In genomic region chr11:18361154-18361553, GRCh38 we compare ENCODE assay signal across 19 cellular contexts. TPM values are rescaled to one million over a fixed set of nuclear protein-coding genes. Genes with fewer than 3 reads are reported as not detected.
DNase-seq lines count a peak whose midpoint lies in the region; ATAC-seq and TF ChIP-seq lines count a peak whose summit lies in the region.
"Had no signal": no experiment of that assay in that cellular context is flagged by ENCODE, and none has a peak within 500 bp of the region (broad histone marks: within the 10 kb centered on the region; RNA-seq: fewer than 3 reads in every experiment).

No MANE protein-coding gene starts in this region.

- H3K36me3 Mint-ChIP-seq in CD8-positive, alpha-beta T cell, result peaks cover 73% of the 10 kb centered on the region

- no peak for ATAC-seq in CD8-positive, alpha-beta T cell
- ATAC-seq in SK-N-SH treated with all-trans-retinoic acid at 6 μM for 48 hours, result peak; percentile 71
- ATAC-seq: GM12878 had no signal

- no peaks in the 10 kb centered on the region for H3K9me3 ChIP-seq in CD8-positive, alpha-beta T cell (ENCODE audit: low read length)
- H3K9me3 ChIP-seq: Caco-2, HAP-1 had no signal

- H3K4me1 Mint-ChIP-seq in CD8-positive, alpha-beta T cell (ENCODE audit: low read depth), result no peaks in the 10 kb centered on the region
- H3K4me1 Mint-ChIP-seq: B cell, IgD-negative memory B cell had no signal

- no peak overlapping the region for H3K27ac ChIP-seq in CD8-positive, alpha-beta T cell (ENCODE audit: low read depth, low read length)
- H3K27ac ChIP-seq in RWPE1, result no peak overlapping the region
- H3K27ac ChIP-seq: GM23248, HL-60 had no signal

- no peak for TF ChIP-seq CTCF in CD8-positive, alpha-beta T cell (IDR thresholded peaks at IDR 0.05)
- TF ChIP-seq CTCF in RWPE1 (conservative IDR thresholded peaks at IDR 0.05; ENCODE audit: low read depth), result no peak

- POLR2A ChIA-PET in CD8-positive, alpha-beta T cell (lab: Charles Lee), result no interaction called here
- POLR2A ChIA-PET in RWPE1 (lab: Yijun Ruan, JAX; ENCODE audit: low non-redundant PET), result interaction anchor here (0.6 kb wide), 1 partner anchor 195 kb away, joined by 4 read pairs; no protein-coding TSS in a partner anchor

- H3K9me3 Mint-ChIP-seq in CD8-positive, alpha-beta T cell, result no peaks in the 10 kb centered on the region
- H3K9me3 Mint-ChIP-seq: CD4-positive, CD25-positive, alpha-beta regulatory T cell; IgD-negative memory B cell had no signal

- H3K4me1 ChIP-seq in CD8-positive, alpha-beta T cell (ENCODE audit: insufficient read depth, low read length), result no peaks in the 10 kb centered on the region
- H3K4me1 ChIP-seq: Caco-2, HAP-1 had no signal

- intact Hi-C loops in CD8-positive, alpha-beta T cell (cut with DNase I, micrococcal nuclease), result no loop called here

- H3K36me3 ChIP-seq in CD8-positive, alpha-beta T cell (ENCODE audit: insufficient read depth, low read length), result peaks cover 39% of the 10 kb centered on the region

- H3K4me3 ChIP-seq in CD8-positive, alpha-beta T cell (ENCODE audit: low read depth, low read length), result no peak overlapping the region
- H3K4me3 ChIP-seq: GM12878, GM23248, HAP-1 had no signal

- CTCF ChIA-PET in CD8-positive, alpha-beta T cell (lab: Charles Lee), result no interaction called here
- CTCF ChIA-PET in RWPE1 (lab: Yijun Ruan, JAX), result interaction anchor here (0.7 kb wide), 1 partner anchor 414 kb away, joined by 3 read pairs; no protein-coding TSS in a partner anchor

- H3K27me3 Mint-ChIP-seq in CD8-positive, alpha-beta T cell (ENCODE audit: low read depth), result no peaks in the 10 kb centered on the region
- H3K27me3 Mint-ChIP-seq: B cell; CD4-positive, CD25-positive, alpha-beta regulatory T cell; IgD-negative memory B cell had no signal

- no peak for DNase-seq in CD8-positive, alpha-beta T cell
- peak; percentile 62 for DNase-seq in ELR (ENCODE audit: low read depth)
- DNase-seq in islet precursor cell, result peak; percentile 57
- DNase-seq in RWPE1 (ENCODE audit: low spot score), result no peak
- no peak for DNase-seq in HT-29 (ENCODE audit: low spot score)
- DNase-seq in globus pallidus (ENCODE audit: low spot score), result no peak
- DNase-seq: C1 segment of cervical spinal cord; Caco-2; CD4-positive, CD25-positive, alpha-beta regulatory T cell; GM23248; KBM-7 had no signal

- no peaks in the 10 kb centered on the region for H3K27me3 ChIP-seq in CD8-positive, alpha-beta T cell (ENCODE audit: insufficient read depth, low read length)

- no peak overlapping the region for H3K4me3 Mint-ChIP-seq in CD8-positive, alpha-beta T cell
- H3K4me3 Mint-ChIP-seq: B cell; CD4-positive, CD25-positive, alpha-beta regulatory T cell; IgD-negative memory B cell had no signal

- H3K27ac Mint-ChIP-seq in CD8-positive, alpha-beta T cell, result peak overlapping the region; percentile 32
- H3K27ac Mint-ChIP-seq: B cell; CD4-positive, CD25-positive, alpha-beta regulatory T cell; IgD-negative memory B cell had no signal

TF ChIP-seq in SK-N-SH treated with all-trans-retinoic acid at 6 μM for 48 hours, 23 proteins besides CTCF, POLR2A, EP300 and RAD21:
- TF ChIP-seq ZFP3 (CRISPR knock-in tag; IDR thresholded peaks at IDR 0.05), result no peak
- no peak for TF ChIP-seq PATZ1 (CRISPR knock-in tag; IDR thresholded peaks at IDR 0.05; ENCODE audit: borderline replicate concordance)

RNA-seq across cellular contexts. Expression of gene LDHA, which starts 33.2 kb away (rescaled TPM):
- 100 to 1,000 TPM; 356 to 366 TPM for total RNA-seq in CD8-positive, alpha-beta T cell
- total RNA-seq in HT-29 (2014; rRNA removed; shearing (Covaris generic)), result 295 and 327 TPM in 2 replicates

RNA-seq across cellular contexts. Expression of gene GTF2H1, which starts 38.8 kb away (rescaled TPM):
- total RNA-seq in CD8-positive, alpha-beta T cell, result 10 to 100 TPM; 11.3 to 14.3 TPM
- total RNA-seq in HT-29 (2014; rRNA removed; shearing (Covaris generic)), result 50.7 and 55.4 TPM in 2 replicates

RNA-seq across cellular contexts. Expression of gene HPS5, which starts 39.2 kb away (rescaled TPM):
- total RNA-seq in CD8-positive, alpha-beta T cell, result 10 to 100 TPM in 1 of 2 experiments, 1 to 10 TPM in 1; 9.9 to 12.6 TPM
- 8.6 and 10.3 TPM in 2 replicates for total RNA-seq in HT-29 (2014; rRNA removed; shearing (Covaris generic))

RNA-seq across cellular contexts. Expression of gene LDHC, which starts 51.0 kb away (rescaled TPM):
- total RNA-seq in CD8-positive, alpha-beta T cell, result not detected
- not detected in 2 replicates for total RNA-seq in HT-29 (2014; rRNA removed; shearing (Covaris generic))
- total RNA-seq: B cell; Caco-2; CD4-positive, CD25-positive, alpha-beta regulatory T cell; G401; GM12878; GM23248; H4 had no signal

Comparison
In these comparisons a context has a peak if more than half of its experiments do, and no peak if none do; other contexts are left out.
1. DNase-seq: peak in ELR (single experiment) and islet precursor cell (single experiment); none in CD8-positive, alpha-beta T cell (0 of 7), RWPE1 (single experiment), HT-29 (single experiment) and globus pallidus (single experiment).